Comparison of ENCODE assay signal across 21 cellular contexts in the genomic region with DNA sequence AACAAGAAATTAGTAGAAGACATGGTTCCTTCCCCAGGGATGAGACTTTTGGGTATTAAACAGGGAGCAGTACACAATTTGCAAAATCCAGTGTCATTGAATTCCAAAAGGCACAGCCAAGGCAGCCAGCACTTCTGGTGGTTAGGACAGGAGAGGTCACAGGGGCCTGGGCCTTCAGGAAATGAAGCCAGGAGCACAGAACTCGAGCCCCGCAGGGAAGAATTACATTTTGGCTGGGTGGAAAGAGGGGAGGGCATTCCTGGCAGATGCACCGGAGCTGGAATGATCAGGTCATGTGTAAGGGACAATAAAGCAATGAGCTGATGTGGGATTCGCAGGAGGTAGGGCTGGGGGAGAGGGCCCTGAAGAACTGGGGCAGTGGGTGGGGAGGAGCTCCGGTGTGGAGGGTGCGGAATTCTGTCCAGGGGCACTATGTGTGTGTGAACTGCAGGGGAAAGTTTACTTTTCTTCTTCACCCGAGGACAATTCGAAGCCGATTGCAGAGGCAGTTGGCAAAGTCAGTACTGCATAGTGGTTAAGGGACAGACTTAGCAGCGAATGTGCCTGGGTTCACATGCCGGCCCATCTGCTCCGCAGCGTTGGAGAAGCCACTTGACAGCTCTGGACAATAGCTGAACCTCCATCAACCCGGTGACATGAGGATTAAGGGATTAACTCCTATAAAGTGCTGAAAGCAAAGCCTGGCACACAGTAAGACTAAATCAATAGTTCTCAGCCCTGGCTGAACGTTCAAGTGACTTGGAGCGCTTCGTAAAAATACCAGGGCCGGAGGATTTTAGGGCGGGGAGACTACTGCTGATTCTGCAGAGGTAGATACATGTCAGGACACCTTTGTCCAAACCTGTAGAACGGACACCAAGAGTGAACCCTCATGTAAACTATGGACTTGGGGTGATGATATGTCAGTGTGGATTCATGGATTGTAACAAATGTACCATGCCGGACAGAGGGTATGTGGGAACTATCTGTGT. TPM values are rescaled to one million over a fixed set of nuclear protein-coding genes. Genes with fewer than 3 reads are reported as not detected.
DNase-seq lines count a peak whose midpoint lies in the region; ATAC-seq and TF ChIP-seq lines count a peak whose summit lies in the region.
"Had no signal": no experiment of that assay in that cellular context is flagged by ENCODE, and none has a peak within 500 bp of the region (broad histone marks: within the 10 kb centered on the region; RNA-seq: fewer than 3 reads in every experiment).

No MANE protein-coding gene starts in this region.

- peaks cover 7% of the 10 kb centered on the region for H3K4me1 ChIP-seq in right cardiac atrium (ENCODE audit: control insufficient read depth, insufficient read depth, low read length)
- H3K4me1 ChIP-seq: left lung, SJCRH30 had no signal

- intact Hi-C loops in right cardiac atrium (cut with DNase I), result no loop called here
- intact Hi-C loops in CD4-positive, alpha-beta T cell (cut with DNase I, micrococcal nuclease), result no loop called here

- H3K27ac Mint-ChIP-seq in CD4-positive, alpha-beta T cell, result no peak overlapping the region
- H3K27ac Mint-ChIP-seq: type B pancreatic cell had no signal

- 69% methylated on average over 21 of the region's 21 CpGs for WGBS in right cardiac atrium

- no peak overlapping the region for H3K4me3 Mint-ChIP-seq in CD4-positive, alpha-beta T cell
- H3K4me3 Mint-ChIP-seq: type B pancreatic cell had no signal

- POLR2A ChIA-PET in CD4-positive, alpha-beta T cell (lab: Charles Lee), result no interaction called here

- ATAC-seq in right cardiac atrium (peak; percentile 5 to 13), HG03159 (IDR thresholded peaks at IDR 0.05; ENCODE audit: unreplicated experiment) (no peak), HG03196 (IDR thresholded peaks at IDR 0.05; ENCODE audit: unreplicated experiment) (no peak)
- no peak for ATAC-seq in CD4-positive, alpha-beta T cell (ENCODE audit: poor library complexity)
- ATAC-seq: activated CD4-positive, CD25-positive, alpha-beta regulatory T cell treated with anti-CD3 and anti-CD28 coated beads, Interleukin-2, amount 50 U/mL, for 24 hours; left lung had no signal

- no peaks in the 10 kb centered on the region for H3K4me1 Mint-ChIP-seq in CD4-positive, alpha-beta T cell (ENCODE audit: low read depth)

- no peaks in the 10 kb centered on the region for H3K9me3 ChIP-seq in right cardiac atrium (ENCODE audit: control insufficient read depth, low read length)
- no peaks in the 10 kb centered on the region for H3K9me3 ChIP-seq in CD4-positive, alpha-beta T cell (ENCODE audit: control insufficient read depth, low read length)
- H3K9me3 ChIP-seq: SJCRH30 had no signal

- H3K27ac ChIP-seq in VCaP (peak overlapping the region; percentile 37; the same call in 1 of the 2 replicates), right cardiac atrium (ENCODE audit: low read length) (peak overlapping the region; percentile 80)
- H3K27ac ChIP-seq in CD4-positive, alpha-beta T cell (ENCODE audit: low read depth, low read length), result no peak overlapping the region
- H3K27ac ChIP-seq: 22Rv1, left lung, SJCRH30 had no signal

- DNase-seq in NCI-H345 (lab: John Stamatoyannopoulos, UW) (peak; percentile 19), NCI-H345 treated with DMSO at 0.1 percent for 48 hours (lab: John Stamatoyannopoulos, UW; ENCODE audit: unreplicated experiment) (no peak), right cardiac atrium (no peak), retina (peak; percentile 43)
- DNase-seq in CD4-positive, alpha-beta T cell, result no peak
- DNase-seq: activated naive CD4-positive, alpha-beta T cell treated with Interleukin-2 at 50 U/mL for 16 hours; cortex of kidney; DMS153; foreskin melanocyte; left lung; SJCRH30; stimulated activated CD4-positive, alpha-beta T cell treated with anti-CD3 and anti-CD28 coated beads, Interleukin-15, amount 100 ng/mL, for 24 hours; stimulated activated naive CD4-positive, alpha-beta T cell had no signal

- H3K36me3 Mint-ChIP-seq in CD4-positive, alpha-beta T cell (ENCODE audit: low read depth), result peaks cover 3% of the 10 kb centered on the region
- H3K36me3 Mint-ChIP-seq: type B pancreatic cell had no signal

- H3K4me3 ChIP-seq in right cardiac atrium (ENCODE audit: low read length), result no peak overlapping the region
- H3K4me3 ChIP-seq: left lung, SJCRH30 had no signal

- no peaks in the 10 kb centered on the region for H3K27me3 ChIP-seq in right cardiac atrium (ENCODE audit: control insufficient read depth, insufficient read depth)
- H3K27me3 ChIP-seq in CD4-positive, alpha-beta T cell (ENCODE audit: control insufficient read depth, insufficient read depth, low read length), result no peaks in the 10 kb centered on the region
- H3K27me3 ChIP-seq: left lung, SJCRH30 had no signal

- TF ChIP-seq CTCF in VCaP (conservative IDR thresholded peaks at IDR 0.05), result no peak
- TF ChIP-seq CTCF in CD4-positive, alpha-beta T cell (IDR thresholded peaks at IDR 0.05), result no peak

- CTCF ChIA-PET in CD4-positive, alpha-beta T cell (lab: Charles Lee), result no interaction called here

- no peaks in the 10 kb centered on the region for H3K27me3 Mint-ChIP-seq in CD4-positive, alpha-beta T cell

- H3K9me3 Mint-ChIP-seq in CD4-positive, alpha-beta T cell, result peaks cover 3% of the 10 kb centered on the region

RNA-seq across cellular contexts. Expression of gene ALPK2, which starts 36.4 kb away (rescaled TPM):
- total RNA-seq in right cardiac atrium, result 100 to 1,000 TPM; 145 to 271 (median 232) TPM
- polyA plus RNA-seq in right cardiac atrium, result 48.0 TPM
- total RNA-seq in CD4-positive, alpha-beta T cell, result under 1 TPM; 0.25 TPM
- total RNA-seq: pulmonary artery endothelial cell; T-helper 2 cell treated with Interferon-gamma antibody and Interleukin-4, amounts not matched to agents 100 ng/mL and 5 ng/mL, for 36 hours had no signal

Comparison
In these comparisons a context has a peak if more than half of its experiments do, and no peak if none do; other contexts are left out.
1. DNase-seq: peak in NCI-H345 (single experiment) and retina (single experiment); none in NCI-H345 treated with DMSO at 0.1 percent for 48 hours (single experiment), right cardiac atrium (0 of 3) and CD4-positive, alpha-beta T cell (0 of 10).
2. ATAC-seq: peak in right cardiac atrium (2 of 2); none in HG03159 (single experiment), CD4-positive, alpha-beta T cell (single experiment) and HG03196 (single experiment).
3. RNA of gene ALPK2, which starts 36.4 kb away (total RNA-seq): 145 to 271 TPM in right cardiac atrium; 0.25 TPM in CD4-positive, alpha-beta T cell; every median in the first group is over 100 times any median in the second.